In genomic region chr4:69057620-69058409, GRCh38 we compare ENCODE assay signal across 1 cellular context.
TF ChIP-seq lines count a peak whose summit lies in the region.

No MANE protein-coding gene starts in this region.

TF ChIP-seq in SK-N-SH, 30 proteins besides CTCF, POLR2A, EP300 and RAD21 (continued from another document):
- no peak for TF ChIP-seq TCF12 (IDR thresholded peaks at IDR 0.05)
